Comparison of ENCODE assay signal across 37 cellular contexts in genomic region chr7:83633516-83633915, GRCh38. TPM values are rescaled to one million over a fixed set of nuclear protein-coding genes. Genes with fewer than 3 reads are reported as not detected.
"Had no signal": no experiment of that assay in that cellular context is flagged by ENCODE, and none has a peak within 500 bp of the region (broad histone marks: within the 10 kb centered on the region; RNA-seq: fewer than 3 reads in every experiment).

No MANE protein-coding gene starts in this region.

- DNase-seq: activated CD4-positive, alpha-beta memory T cell treated with anti-CD3 and anti-CD28 coated beads for 36 hours; activated CD4-positive, alpha-beta T cell treated with anti-CD3 and anti-CD28 coated beads for 36 hours; activated CD4-positive, alpha-beta T cell treated with anti-CD3 and anti-CD28 coated beads, Interleukin-2, amount 10 ng/mL, durations not matched to agents 24 days and 14 days; activated CD4-positive, CD25-positive, alpha-beta regulatory T cell; activated CD4-positive, CD25-positive, alpha-beta regulatory T cell treated with anti-CD3 and anti-CD28 coated beads, Interleukin-2, amount 50 U/mL, for 72 hours; activated CD8-positive, alpha-beta memory T cell treated with anti-CD3 and anti-CD28 coated beads, Interleukin-2, amount 10 ng/mL, durations not matched to agents 7 days and 5 days; activated CD8-positive, alpha-beta memory T cell treated with anti-CD3 and anti-CD28 coated beads, Interleukin-2, amount 50 U/mL, for 4 hours; activated CD8-positive, alpha-beta T cell treated with anti-CD3 and anti-CD28 coated beads, Interleukin-2, amount 10 ng/mL, durations not matched to agents 7 days and 5 days; activated effector memory CD4-positive, alpha-beta T cell treated with anti-CD3 and anti-CD28 coated beads, Interleukin-2, amount 50 U/mL, for 16 hours; activated naive CD4-positive, alpha-beta T cell treated with anti-CD3 and anti-CD28 coated beads for 36 hours; activated naive CD8-positive, alpha-beta T cell treated with anti-CD3 and anti-CD28 coated beads for 36 hours; activated naive CD8-positive, alpha-beta T cell treated with anti-CD3 and anti-CD28 coated beads, Interleukin-2, amount 50 U/mL, for 24 hours; activated T-cell treated with anti-CD3 and anti-CD28 coated beads, Interleukin-2, amount 50 U/mL, for 1 hour; activated T-cell treated with anti-CD3 and anti-CD28 coated beads, Interleukin-2, amount 50 U/mL, for 48 hours; adrenal gland; amygdala; aorta; body of pancreas; caudate nucleus; cortex of kidney; dermis blood vessel endothelial cell; effector CD4-positive, alpha-beta T cell; effector memory CD8-positive, alpha-beta T cell; erythroblast; foreskin keratinocyte; gastrocnemius medialis; glutamatergic neuron; T-helper 1 cell; T-helper 17 cell; T1000 had no signal

- H3K27ac Mint-ChIP-seq: activated CD4-positive, alpha-beta memory T cell treated with anti-CD3 and anti-CD28 coated beads for 36 hours; activated CD4-positive, alpha-beta T cell treated with anti-CD3 and anti-CD28 coated beads for 36 hours; activated CD4-positive, alpha-beta T cell treated with anti-CD3 and anti-CD28 coated beads, Interleukin-2, amount 10 ng/mL, durations not matched to agents 24 days and 14 days; activated CD8-positive, alpha-beta memory T cell treated with anti-CD3 and anti-CD28 coated beads, Interleukin-2, amount 10 ng/mL, durations not matched to agents 7 days and 5 days; activated CD8-positive, alpha-beta T cell treated with anti-CD3 and anti-CD28 coated beads, Interleukin-2, amount 10 ng/mL, durations not matched to agents 7 days and 5 days; activated naive CD4-positive, alpha-beta T cell treated with anti-CD3 and anti-CD28 coated beads for 36 hours; activated naive CD4-positive, alpha-beta T cell treated with anti-CD3 and anti-CD28 coated beads, Interleukin-2, amount 50 U/mL, for 24 hours; activated naive CD8-positive, alpha-beta T cell treated with anti-CD3 and anti-CD28 coated beads for 36 hours; activated naive CD8-positive, alpha-beta T cell treated with anti-CD3 and anti-CD28 coated beads, Interleukin-2, amount 50 U/mL, for 24 hours; activated T-helper 1 cell treated with anti-CD3 and anti-CD28 coated beads, Interleukin-12 subunit alpha, Interleukin-12 subunit beta, Interleukin-2, Interleukin-4 antibody, amounts not matched to agents 30 ng/mL and 10 ng/mL and 1 ng/mL, durations not matched to agents 14 hours and 24 hours and 36 hours; activated T-helper 2 cell treated with anti-CD3 and anti-CD28 coated beads, Interferon-gamma antibody, Interleukin-2, Interleukin-4, amounts not matched to agents 10 μg/mL and 5 μg/mL and 100 μg/mL, durations not matched to agents 14 hours and 24 hours and 36 hours; effector memory CD8-positive, alpha-beta T cell; T-helper 17 cell; T-helper 2 cell treated with Interferon-gamma antibody and Interleukin-4, amounts not matched to agents 5 μg/mL and 100 μg/mL, for 36 hours had no signal

- H3K27me3 ChIP-seq: adrenal gland, body of pancreas, esophagus muscularis mucosa, foreskin keratinocyte, gastrocnemius medialis had no signal

- FAIRE-seq: colon had no signal

- ATAC-seq: activated CD4-positive, alpha-beta T cell treated with anti-CD3 and anti-CD28 coated beads for 36 hours; activated CD8-positive, alpha-beta memory T cell treated with anti-CD3 and anti-CD28 coated beads, Interleukin-2, amount 10 ng/mL, durations not matched to agents 7 days and 5 days; activated CD8-positive, alpha-beta T cell treated with anti-CD3 and anti-CD28 coated beads, Interleukin-2, amount 10 ng/mL, durations not matched to agents 7 days and 5 days; activated naive CD8-positive, alpha-beta T cell treated with anti-CD3 and anti-CD28 coated beads, Interleukin-2, amount 50 U/mL, for 24 hours; body of pancreas; effector memory CD8-positive, alpha-beta T cell; foreskin keratinocyte; gastrocnemius medialis; T-helper 17 cell had no signal

- H3K9me3 ChIP-seq: adrenal gland, body of pancreas, esophagus muscularis mucosa, gastrocnemius medialis had no signal

- H3K9me3 Mint-ChIP-seq: activated CD4-positive, alpha-beta T cell treated with anti-CD3 and anti-CD28 coated beads, Interleukin-2, amount 10 ng/mL, durations not matched to agents 24 days and 14 days; activated naive CD4-positive, alpha-beta T cell treated with anti-CD3 and anti-CD28 coated beads for 36 hours; activated naive CD8-positive, alpha-beta T cell treated with anti-CD3 and anti-CD28 coated beads for 36 hours; activated T-helper 1 cell treated with anti-CD3 and anti-CD28 coated beads, Interleukin-12 subunit alpha, Interleukin-12 subunit beta, Interleukin-2, Interleukin-4 antibody, amounts not matched to agents 30 ng/mL and 10 ng/mL and 1 ng/mL, durations not matched to agents 14 hours and 24 hours and 36 hours; activated T-helper 2 cell treated with anti-CD3 and anti-CD28 coated beads, Interferon-gamma antibody, Interleukin-2, Interleukin-4, amounts not matched to agents 10 μg/mL and 5 μg/mL and 100 μg/mL, durations not matched to agents 14 hours and 24 hours and 36 hours; T-helper 2 cell treated with Interferon-gamma antibody and Interleukin-4, amounts not matched to agents 5 μg/mL and 100 μg/mL, for 36 hours had no signal

- H3K4me1 ChIP-seq: adrenal gland, body of pancreas, esophagus muscularis mucosa, foreskin keratinocyte, gastrocnemius medialis had no signal

- H3K36me3 Mint-ChIP-seq: activated CD4-positive, alpha-beta memory T cell treated with anti-CD3 and anti-CD28 coated beads for 36 hours; activated CD8-positive, alpha-beta memory T cell treated with anti-CD3 and anti-CD28 coated beads, Interleukin-2, amount 10 ng/mL, durations not matched to agents 7 days and 5 days; activated naive CD4-positive, alpha-beta T cell treated with anti-CD3 and anti-CD28 coated beads, Interleukin-2, amount 50 U/mL, for 24 hours; activated naive CD8-positive, alpha-beta T cell treated with anti-CD3 and anti-CD28 coated beads for 36 hours had no signal

- H3K4me3 Mint-ChIP-seq: activated CD4-positive, alpha-beta memory T cell treated with anti-CD3 and anti-CD28 coated beads for 36 hours; activated CD4-positive, alpha-beta T cell treated with anti-CD3 and anti-CD28 coated beads for 36 hours; activated CD4-positive, alpha-beta T cell treated with anti-CD3 and anti-CD28 coated beads, Interleukin-2, amount 10 ng/mL, durations not matched to agents 24 days and 14 days; activated CD8-positive, alpha-beta memory T cell treated with anti-CD3 and anti-CD28 coated beads, Interleukin-2, amount 10 ng/mL, durations not matched to agents 7 days and 5 days; activated CD8-positive, alpha-beta T cell treated with anti-CD3 and anti-CD28 coated beads, Interleukin-2, amount 10 ng/mL, durations not matched to agents 7 days and 5 days; activated naive CD4-positive, alpha-beta T cell treated with anti-CD3 and anti-CD28 coated beads for 36 hours; activated naive CD4-positive, alpha-beta T cell treated with anti-CD3 and anti-CD28 coated beads, Interleukin-2, amount 50 U/mL, for 24 hours; activated naive CD8-positive, alpha-beta T cell treated with anti-CD3 and anti-CD28 coated beads for 36 hours; activated naive CD8-positive, alpha-beta T cell treated with anti-CD3 and anti-CD28 coated beads, Interleukin-2, amount 50 U/mL, for 24 hours; activated T-helper 1 cell treated with anti-CD3 and anti-CD28 coated beads, Interleukin-12 subunit alpha, Interleukin-12 subunit beta, Interleukin-2, Interleukin-4 antibody, amounts not matched to agents 30 ng/mL and 10 ng/mL and 1 ng/mL, durations not matched to agents 14 hours and 24 hours and 36 hours; effector memory CD8-positive, alpha-beta T cell; T-helper 17 cell; T-helper 2 cell treated with Interferon-gamma antibody and Interleukin-4, amounts not matched to agents 5 μg/mL and 100 μg/mL, for 36 hours had no signal

- H3K4me3 ChIP-seq: adrenal gland, body of pancreas, esophagus muscularis mucosa, gastrocnemius medialis had no signal

- H3K36me3 ChIP-seq: adrenal gland, esophagus muscularis mucosa, gastrocnemius medialis had no signal

- H3K27ac ChIP-seq: adrenal gland, body of pancreas, esophagus muscularis mucosa, foreskin keratinocyte, gastrocnemius medialis had no signal

- H3K27me3 Mint-ChIP-seq: activated CD4-positive, alpha-beta memory T cell treated with anti-CD3 and anti-CD28 coated beads for 36 hours; activated CD4-positive, alpha-beta T cell treated with anti-CD3 and anti-CD28 coated beads for 36 hours; activated CD4-positive, alpha-beta T cell treated with anti-CD3 and anti-CD28 coated beads, Interleukin-2, amount 10 ng/mL, durations not matched to agents 24 days and 14 days; activated CD8-positive, alpha-beta memory T cell treated with anti-CD3 and anti-CD28 coated beads, Interleukin-2, amount 10 ng/mL, durations not matched to agents 7 days and 5 days; activated naive CD4-positive, alpha-beta T cell treated with anti-CD3 and anti-CD28 coated beads, Interleukin-2, amount 50 U/mL, for 24 hours; activated naive CD8-positive, alpha-beta T cell treated with anti-CD3 and anti-CD28 coated beads for 36 hours; activated naive CD8-positive, alpha-beta T cell treated with anti-CD3 and anti-CD28 coated beads, Interleukin-2, amount 50 U/mL, for 24 hours; effector memory CD8-positive, alpha-beta T cell; T-helper 17 cell had no signal

- H3K4me1 Mint-ChIP-seq: activated CD4-positive, alpha-beta T cell treated with anti-CD3 and anti-CD28 coated beads for 36 hours; activated CD4-positive, alpha-beta T cell treated with anti-CD3 and anti-CD28 coated beads, Interleukin-2, amount 10 ng/mL, durations not matched to agents 24 days and 14 days; activated CD8-positive, alpha-beta memory T cell treated with anti-CD3 and anti-CD28 coated beads, Interleukin-2, amount 10 ng/mL, durations not matched to agents 7 days and 5 days; activated naive CD4-positive, alpha-beta T cell treated with anti-CD3 and anti-CD28 coated beads, Interleukin-2, amount 50 U/mL, for 24 hours; activated naive CD8-positive, alpha-beta T cell treated with anti-CD3 and anti-CD28 coated beads for 36 hours; activated naive CD8-positive, alpha-beta T cell treated with anti-CD3 and anti-CD28 coated beads, Interleukin-2, amount 50 U/mL, for 24 hours; T-helper 17 cell had no signal

RNA-seq across cellular contexts. Expression of gene SEMA3E, which starts 15.4 kb away (rescaled TPM):
- total RNA-seq: activated CD4-positive, alpha-beta memory T cell treated with anti-CD3 and anti-CD28 coated beads for 36 hours; activated CD4-positive, alpha-beta T cell treated with anti-CD3 and anti-CD28 coated beads for 36 hours; activated CD4-positive, alpha-beta T cell treated with anti-CD3 and anti-CD28 coated beads, Interleukin-2, amount 10 ng/mL, durations not matched to agents 24 days and 14 days; activated CD8-positive, alpha-beta memory T cell treated with anti-CD3 and anti-CD28 coated beads for 36 hours; activated CD8-positive, alpha-beta memory T cell treated with anti-CD3 and anti-CD28 coated beads, Interleukin-2, amount 10 ng/mL, durations not matched to agents 7 days and 5 days; activated CD8-positive, alpha-beta T cell treated with anti-CD3 and anti-CD28 coated beads, Interleukin-2, amount 10 ng/mL, durations not matched to agents 7 days and 5 days; activated naive CD4-positive, alpha-beta T cell treated with anti-CD3 and anti-CD28 coated beads for 36 hours; activated naive CD8-positive, alpha-beta T cell treated with anti-CD3 and anti-CD28 coated beads for 36 hours; activated T-helper 1 cell treated with anti-CD3 and anti-CD28 coated beads, Interleukin-12 subunit alpha, Interleukin-12 subunit beta, Interleukin-2, Interleukin-4 antibody, amounts not matched to agents 30 ng/mL and 10 ng/mL and 1 ng/mL, durations not matched to agents 14 hours and 24 hours and 36 hours; activated T-helper 2 cell treated with anti-CD3 and anti-CD28 coated beads, Interferon-gamma antibody, Interleukin-2, Interleukin-4, amounts not matched to agents 10 μg/mL and 5 μg/mL and 100 μg/mL, durations not matched to agents 14 hours and 24 hours and 36 hours; T-helper 17 cell had no signal
